Comparison of ENCODE assay signal across 9 cellular contexts in the genomic region with DNA sequence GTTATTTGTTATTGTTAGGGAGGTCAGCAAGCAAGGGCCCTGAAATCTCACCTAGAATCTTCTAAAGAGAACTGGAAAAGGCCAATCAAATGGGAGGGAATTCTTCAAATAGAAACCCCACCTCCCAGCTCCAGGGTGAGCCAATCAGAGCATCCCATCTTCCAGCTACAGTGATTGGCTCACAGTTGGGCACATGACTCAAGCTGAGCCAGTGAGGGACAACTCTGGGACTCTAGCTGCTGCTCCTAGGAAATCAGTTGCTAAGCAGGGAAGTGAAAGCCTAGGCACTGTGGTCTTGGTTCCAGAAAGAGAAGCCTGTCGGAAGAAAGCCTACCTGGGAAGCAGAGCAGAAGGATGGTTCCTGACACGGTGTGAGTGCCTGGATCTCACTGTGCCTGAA. TPM values are rescaled to one million over a fixed set of nuclear protein-coding genes. Genes with fewer than 3 reads are reported as not detected.
DNase-seq lines count a peak whose midpoint lies in the region; ATAC-seq and TF ChIP-seq lines count a peak whose summit lies in the region.
"Had no signal": no experiment of that assay in that cellular context is flagged by ENCODE, and none has a peak within 500 bp of the region (broad histone marks: within the 10 kb centered on the region; RNA-seq: fewer than 3 reads in every experiment).

No MANE protein-coding gene starts in this region.

- ATAC-seq in lower lobe of right lung (no peak), HG03378 (IDR thresholded peaks at IDR 0.05; ENCODE audit: unreplicated experiment) (no peak)
- ATAC-seq: body of pancreas had no signal

- H3K27ac ChIP-seq in lower lobe of right lung = no peak overlapping the region
- H3K27ac ChIP-seq: body of pancreas had no signal

- no peaks in the 10 kb centered on the region for H3K9me3 ChIP-seq in lower lobe of right lung
- H3K9me3 ChIP-seq: body of pancreas had no signal

- CTCF ChIA-PET in Calu3 (lab: Charles Lee) = no interaction called here

- intact Hi-C loops in Calu3 (cut with micrococcal nuclease; ENCODE audit: unreplicated experiment) (no loop called here), lower lobe of right lung (cut with DNase I) (no loop called here)

- no peaks in the 10 kb centered on the region for H3K36me3 ChIP-seq in lower lobe of right lung

- peaks cover 6% of the 10 kb centered on the region for H3K4me1 ChIP-seq in lower lobe of right lung
- H3K4me1 ChIP-seq: body of pancreas had no signal

- H3K27ac Mint-ChIP-seq in Calu3 (ENCODE audit: unreplicated experiment) = no peak overlapping the region

- no peak overlapping the region for H3K4me3 Mint-ChIP-seq in Calu3 (ENCODE audit: low read depth, unreplicated experiment)

- peaks cover 77% of the 10 kb centered on the region for H3K27me3 Mint-ChIP-seq in Calu3 (ENCODE audit: unreplicated experiment)

- H3K27me3 ChIP-seq in lower lobe of right lung (ENCODE audit: low read depth) = peaks cover 67% of the 10 kb centered on the region

- no peaks in the 10 kb centered on the region for H3K9me3 Mint-ChIP-seq in Calu3 (ENCODE audit: low read depth, unreplicated experiment)

- no peak overlapping the region for H3K4me3 ChIP-seq in lower lobe of right lung
- H3K4me3 ChIP-seq: body of pancreas had no signal

- H3K36me3 Mint-ChIP-seq in Calu3 (ENCODE audit: insufficient read depth, unreplicated experiment) = no peaks in the 10 kb centered on the region

- TF ChIP-seq CTCF in Calu3 (IDR thresholded peaks at IDR 0.05; ENCODE audit: unreplicated experiment) (no peak), lower lobe of right lung (IDR thresholded peaks at IDR 0.05) (no peak)

- peaks cover 8% of the 10 kb centered on the region for H3K4me1 Mint-ChIP-seq in Calu3 (ENCODE audit: low read depth, unreplicated experiment)

- DNase-seq in DMS114 treated with DMSO at 0.1 percent for 48 hours (lab: John Stamatoyannopoulos, UW; ENCODE audit: unreplicated experiment) (peak; percentile 24), HuH-7.5 (ENCODE audit: low spot score) (peak; percentile 82), SK-N-DZ (ENCODE audit: low spot score) (peak; percentile 74), inferior parietal cortex (ENCODE audit: extremely low spot score) (peak; percentile 69), Calu3 (no peak), GF-D8 (lab: John Stamatoyannopoulos, UW) (no peak), lower lobe of right lung (no peak)
- DNase-seq: body of pancreas had no signal

- no TSS peak for BruUV-seq in Calu3 (replicated peaks; lab: Mats Ljungman, UMichigan)

RNA-seq across cellular contexts. Expression of a gene that starts 13.4 kb away (rescaled TPM):
- polyA plus RNA-seq in SK-N-DZ (2014; cell fraction: cytosol; rRNA removed) = 1.8 and 2.3 TPM in 2 replicates
- polyA plus RNA-seq in SK-N-DZ (2014; cell fraction: nucleus; rRNA removed) = 5.1 and 6.0 TPM in 2 replicates
- total RNA-seq in Calu3 (2022) (not detected in 2 replicates), lower lobe of right lung (0.65 TPM)
- total RNA-seq: body of pancreas had no signal

RNA-seq across cellular contexts. Expression of a gene that starts 48.0 kb away (rescaled TPM):
- polyA plus RNA-seq in SK-N-DZ (2014; cell fraction: cytosol; rRNA removed) = 14.0 and 19.3 TPM in 2 replicates
- polyA plus RNA-seq in SK-N-DZ (2014; cell fraction: nucleus; rRNA removed) = 6.8 and 8.4 TPM in 2 replicates
- total RNA-seq in Calu3 (2022) = not detected in 2 replicates
- total RNA-seq in lower lobe of right lung = not detected
- total RNA-seq: body of pancreas had no signal

RNA-seq across cellular contexts. Expression of a gene that starts 56.5 kb away (rescaled TPM):
- 45.5 and 49.9 TPM in 2 replicates for polyA plus RNA-seq in SK-N-DZ (2014; cell fraction: cytosol; rRNA removed)
- 59.5 and 64.6 TPM in 2 replicates for polyA plus RNA-seq in SK-N-DZ (2014; cell fraction: nucleus; rRNA removed)
- total RNA-seq in Calu3 (2022) (20.6 and 23.2 TPM in 2 replicates), lower lobe of right lung (12.9 TPM)

Comparison
In these comparisons a context has a peak if more than half of its experiments do, and no peak if none do; other contexts are left out.
1. DNase-seq: peak in DMS114 treated with DMSO at 0.1 percent for 48 hours (single experiment), HuH-7.5 (single experiment), SK-N-DZ (single experiment) and inferior parietal cortex (single experiment); none in Calu3 (single experiment), GF-D8 (single experiment) and lower lobe of right lung (single experiment).